Comparison of ENCODE assay signal across 1 cellular context in the genomic region with DNA sequence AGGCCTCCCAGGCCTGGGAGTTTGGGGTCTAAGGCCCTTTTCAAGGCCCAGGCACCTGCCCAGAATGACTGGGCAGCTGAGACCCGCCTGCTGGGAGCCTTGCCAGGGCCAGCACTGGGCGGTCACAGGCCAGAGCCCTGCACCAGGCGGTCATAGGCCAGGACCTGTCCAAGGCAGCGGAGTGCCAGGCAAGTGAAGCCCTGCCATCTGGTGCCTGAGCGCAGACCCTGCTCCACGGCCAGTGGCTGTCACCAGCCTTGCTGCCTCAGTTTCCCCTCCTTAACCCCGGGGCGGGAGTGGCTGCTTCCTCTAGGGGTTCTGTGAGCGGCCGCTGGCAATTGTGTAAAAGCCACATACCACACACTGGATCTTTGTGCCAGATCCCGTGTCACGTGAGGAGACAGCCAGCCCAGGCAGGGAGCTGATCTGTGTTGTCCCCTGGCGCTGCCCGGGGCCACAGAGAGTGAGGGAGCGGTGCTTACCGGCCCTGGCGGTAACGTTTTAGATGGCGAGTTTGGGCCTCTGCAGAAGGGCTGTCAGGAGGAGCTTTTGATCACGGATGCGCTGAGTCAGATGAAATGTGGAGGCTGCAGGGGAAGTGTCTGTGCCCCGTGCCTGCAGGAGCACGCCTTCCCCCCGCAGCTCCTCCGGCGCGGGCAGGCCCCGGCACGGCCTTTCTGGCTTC.
TF ChIP-seq lines count a peak whose summit lies in the region.

No MANE protein-coding gene starts in this region.

TF ChIP-seq in HepG2, 621 proteins besides CTCF, POLR2A, EP300 and RAD21 (continues in another document):
- TF ChIP-seq ZNF501 (CRISPR knock-in tag; IDR thresholded peaks at IDR 0.05) (no peak), MTA3 (CRISPR knock-in tag; IDR thresholded peaks at IDR 0.05) (no peak), ZNF564 (CRISPR knock-in tag; IDR thresholded peaks at IDR 0.05) (peak; percentile 47; the same call in 1 of the 2 replicates), TAF15 (IDR thresholded peaks at IDR 0.05; ENCODE audit: low read depth, low read length, poor library complexity, severe bottlenecking) (no peak), MYC (CRISPR knock-in tag; IDR thresholded peaks at IDR 0.05; ENCODE audit: borderline replicate concordance) (peak; percentile 47), RERE (CRISPR knock-in tag; IDR thresholded peaks at IDR 0.05; ENCODE audit: low read depth) (no peak), CENPX (CRISPR knock-in tag; IDR thresholded peaks at IDR 0.05) (no peak), ZNF672 (CRISPR knock-in tag; IDR thresholded peaks at IDR 0.05) (no peak), GATA4 (IDR thresholded peaks at IDR 0.05; ENCODE audit: borderline replicate concordance, low read depth) (no peak), ZNF292 (CRISPR knock-in tag; IDR thresholded peaks at IDR 0.05; ENCODE audit: borderline replicate concordance, low read depth) (no peak), ZFP36 (IDR thresholded peaks at IDR 0.05; ENCODE audit: borderline replicate concordance, low read depth, low read length, partially characterized antibody) (no peak), PITX1 (CRISPR knock-in tag; IDR thresholded peaks at IDR 0.05) (0 out of 2 replicates have a peak, but pooled peaks have one; percentile 54), SP5 (CRISPR knock-in tag; IDR thresholded peaks at IDR 0.05; ENCODE audit: borderline replicate concordance, low read depth) (no peak), SNRNP70 (IDR thresholded peaks at IDR 0.05; ENCODE audit: low read depth, low read length) (no peak), STAT5B (CRISPR knock-in tag; IDR thresholded peaks at IDR 0.05) (no peak), TCF12 (IDR thresholded peaks at IDR 0.05) (no peak), TCF12 (CRISPR knock-in tag; IDR thresholded peaks at IDR 0.05) (no peak), NR2F6 (IDR thresholded peaks at IDR 0.05) (no peak), NR2F6 (CRISPR knock-in tag; IDR thresholded peaks at IDR 0.05) (peak; percentile 9; the same call in 1 of the 2 replicates), SPEN (CRISPR knock-in tag; IDR thresholded peaks at IDR 0.05; ENCODE audit: low read depth) (no peak), HIVEP1 (CRISPR knock-in tag; IDR thresholded peaks at IDR 0.05) (no peak), ZIK1 (CRISPR knock-in tag; IDR thresholded peaks at IDR 0.05; ENCODE audit: borderline replicate concordance, low read depth) (no peak), ZNF703 (CRISPR knock-in tag; IDR thresholded peaks at IDR 0.05; ENCODE audit: borderline replicate concordance) (no peak), ETV6 (CRISPR knock-in tag; conservative IDR thresholded peaks at IDR 0.05) (0 out of 2 replicates have a peak, but pooled peaks have one; percentile 21), ZNF205 (CRISPR knock-in tag; IDR thresholded peaks at IDR 0.05) (no peak), ZNF44 (CRISPR knock-in tag; IDR thresholded peaks at IDR 0.05) (no peak), SIN3A (IDR thresholded peaks at IDR 0.05; ENCODE audit: borderline replicate concordance, low read depth, low read length) (no peak), ZNF788 (CRISPR knock-in tag; IDR thresholded peaks at IDR 0.05; ENCODE audit: borderline replicate concordance) (no peak; the same call in 1 of the 2 replicates), SOX5 (CRISPR knock-in tag; IDR thresholded peaks at IDR 0.05; ENCODE audit: borderline replicate concordance) (peak; percentile 41; the same call in 1 of the 2 replicates), GLMP (CRISPR knock-in tag; IDR thresholded peaks at IDR 0.05; ENCODE audit: borderline replicate concordance) (no peak), ZNF512 (CRISPR knock-in tag; IDR thresholded peaks at IDR 0.05) (no peak), GZF1 (CRISPR knock-in tag; IDR thresholded peaks at IDR 0.05) (no peak), MYNN (CRISPR knock-in tag; IDR thresholded peaks at IDR 0.05; ENCODE audit: low read depth) (no peak), ZNF790 (CRISPR knock-in tag; IDR thresholded peaks at IDR 0.05; ENCODE audit: borderline replicate concordance) (no peak), ZNF883 (CRISPR knock-in tag; IDR thresholded peaks at IDR 0.05; ENCODE audit: not compliant biosample characterization) (no peak), SMAD1 (CRISPR knock-in tag; IDR thresholded peaks at IDR 0.05; ENCODE audit: borderline replicate concordance, low read depth) (no peak), ZNF550 (CRISPR knock-in tag; IDR thresholded peaks at IDR 0.05; ENCODE audit: borderline replicate concordance) (no peak), TFDP1 (CRISPR knock-in tag; IDR thresholded peaks at IDR 0.05; ENCODE audit: borderline replicate concordance) (peak; percentile 26; the same call in 1 of the 2 replicates), ZNF562 (CRISPR knock-in tag; IDR thresholded peaks at IDR 0.05; ENCODE audit: borderline replicate concordance) (no peak)
- TF ChIP-seq, protein P1, sequence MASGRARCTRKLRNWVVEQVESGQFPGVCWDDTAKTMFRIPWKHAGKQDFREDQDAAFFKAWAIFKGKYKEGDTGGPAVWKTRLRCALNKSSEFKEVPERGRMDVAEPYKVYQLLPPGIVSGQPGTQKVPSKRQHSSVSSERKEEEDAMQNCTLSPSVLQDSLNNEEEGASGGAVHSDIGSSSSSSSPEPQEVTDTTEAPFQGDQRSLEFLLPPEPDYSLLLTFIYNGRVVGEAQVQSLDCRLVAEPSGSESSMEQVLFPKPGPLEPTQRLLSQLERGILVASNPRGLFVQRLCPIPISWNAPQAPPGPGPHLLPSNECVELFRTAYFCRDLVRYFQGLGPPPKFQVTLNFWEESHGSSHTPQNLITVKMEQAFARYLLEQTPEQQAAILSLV (CRISPR knock-in tag; IDR thresholded peaks at IDR 0.05; ENCODE audit: borderline replicate concordance) = no peak; the same call in 1 of the 2 replicates
- TF ChIP-seq, protein P2, sequence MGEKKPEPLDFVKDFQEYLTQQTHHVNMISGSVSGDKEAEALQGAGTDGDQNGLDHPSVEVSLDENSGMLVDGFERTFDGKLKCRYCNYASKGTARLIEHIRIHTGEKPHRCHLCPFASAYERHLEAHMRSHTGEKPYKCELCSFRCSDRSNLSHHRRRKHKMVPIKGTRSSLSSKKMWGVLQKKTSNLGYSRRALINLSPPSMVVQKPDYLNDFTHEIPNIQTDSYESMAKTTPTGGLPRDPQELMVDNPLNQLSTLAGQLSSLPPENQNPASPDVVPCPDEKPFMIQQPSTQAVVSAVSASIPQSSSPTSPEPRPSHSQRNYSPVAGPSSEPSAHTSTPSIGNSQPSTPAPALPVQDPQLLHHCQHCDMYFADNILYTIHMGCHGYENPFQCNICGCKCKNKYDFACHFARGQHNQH (CRISPR knock-in tag; IDR thresholded peaks at IDR 0.05) = no peak
- TF ChIP-seq, protein P3, sequence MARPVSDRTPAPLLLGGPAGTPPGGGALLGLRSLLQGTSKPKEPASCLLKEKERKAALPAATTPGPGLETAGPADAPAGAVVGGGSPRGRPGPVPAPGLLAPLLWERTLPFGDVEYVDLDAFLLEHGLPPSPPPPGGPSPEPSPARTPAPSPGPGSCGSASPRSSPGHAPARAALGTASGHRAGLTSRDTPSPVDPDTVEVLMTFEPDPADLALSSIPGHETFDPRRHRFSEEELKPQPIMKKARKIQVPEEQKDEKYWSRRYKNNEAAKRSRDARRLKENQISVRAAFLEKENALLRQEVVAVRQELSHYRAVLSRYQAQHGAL (CRISPR knock-in tag; IDR thresholded peaks at IDR 0.05; ENCODE audit: not compliant biosample characterization) = no peak
- TF ChIP-seq, protein P4, sequence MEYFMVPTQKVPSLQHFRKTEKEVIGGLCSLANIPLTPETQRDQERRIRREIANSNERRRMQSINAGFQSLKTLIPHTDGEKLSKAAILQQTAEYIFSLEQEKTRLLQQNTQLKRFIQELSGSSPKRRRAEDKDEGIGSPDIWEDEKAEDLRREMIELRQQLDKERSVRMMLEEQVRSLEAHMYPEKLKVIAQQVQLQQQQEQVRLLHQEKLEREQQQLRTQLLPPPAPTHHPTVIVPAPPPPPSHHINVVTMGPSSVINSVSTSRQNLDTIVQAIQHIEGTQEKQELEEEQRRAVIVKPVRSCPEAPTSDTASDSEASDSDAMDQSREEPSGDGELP (IDR thresholded peaks at IDR 0.05; ENCODE audit: borderline replicate concordance, low read depth) = peak; percentile 8; the same call in 1 of the 2 replicates
- TF ChIP-seq, protein P5, sequence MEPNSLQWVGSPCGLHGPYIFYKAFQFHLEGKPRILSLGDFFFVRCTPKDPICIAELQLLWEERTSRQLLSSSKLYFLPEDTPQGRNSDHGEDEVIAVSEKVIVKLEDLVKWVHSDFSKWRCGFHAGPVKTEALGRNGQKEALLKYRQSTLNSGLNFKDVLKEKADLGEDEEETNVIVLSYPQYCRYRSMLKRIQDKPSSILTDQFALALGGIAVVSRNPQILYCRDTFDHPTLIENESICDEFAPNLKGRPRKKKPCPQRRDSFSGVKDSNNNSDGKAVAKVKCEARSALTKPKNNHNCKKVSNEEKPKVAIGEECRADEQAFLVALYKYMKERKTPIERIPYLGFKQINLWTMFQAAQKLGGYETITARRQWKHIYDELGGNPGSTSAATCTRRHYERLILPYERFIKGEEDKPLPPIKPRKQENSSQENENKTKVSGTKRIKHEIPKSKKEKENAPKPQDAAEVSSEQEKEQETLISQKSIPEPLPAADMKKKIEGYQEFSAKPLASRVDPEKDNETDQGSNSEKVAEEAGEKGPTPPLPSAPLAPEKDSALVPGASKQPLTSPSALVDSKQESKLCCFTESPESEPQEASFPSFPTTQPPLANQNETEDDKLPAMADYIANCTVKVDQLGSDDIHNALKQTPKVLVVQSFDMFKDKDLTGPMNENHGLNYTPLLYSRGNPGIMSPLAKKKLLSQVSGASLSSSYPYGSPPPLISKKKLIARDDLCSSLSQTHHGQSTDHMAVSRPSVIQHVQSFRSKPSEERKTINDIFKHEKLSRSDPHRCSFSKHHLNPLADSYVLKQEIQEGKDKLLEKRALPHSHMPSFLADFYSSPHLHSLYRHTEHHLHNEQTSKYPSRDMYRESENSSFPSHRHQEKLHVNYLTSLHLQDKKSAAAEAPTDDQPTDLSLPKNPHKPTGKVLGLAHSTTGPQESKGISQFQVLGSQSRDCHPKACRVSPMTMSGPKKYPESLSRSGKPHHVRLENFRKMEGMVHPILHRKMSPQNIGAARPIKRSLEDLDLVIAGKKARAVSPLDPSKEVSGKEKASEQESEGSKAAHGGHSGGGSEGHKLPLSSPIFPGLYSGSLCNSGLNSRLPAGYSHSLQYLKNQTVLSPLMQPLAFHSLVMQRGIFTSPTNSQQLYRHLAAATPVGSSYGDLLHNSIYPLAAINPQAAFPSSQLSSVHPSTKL (CRISPR knock-in tag; IDR thresholded peaks at IDR 0.05) = no peak
